26 cellular contexts compared by ENCODE assay signal in the genomic region with DNA sequence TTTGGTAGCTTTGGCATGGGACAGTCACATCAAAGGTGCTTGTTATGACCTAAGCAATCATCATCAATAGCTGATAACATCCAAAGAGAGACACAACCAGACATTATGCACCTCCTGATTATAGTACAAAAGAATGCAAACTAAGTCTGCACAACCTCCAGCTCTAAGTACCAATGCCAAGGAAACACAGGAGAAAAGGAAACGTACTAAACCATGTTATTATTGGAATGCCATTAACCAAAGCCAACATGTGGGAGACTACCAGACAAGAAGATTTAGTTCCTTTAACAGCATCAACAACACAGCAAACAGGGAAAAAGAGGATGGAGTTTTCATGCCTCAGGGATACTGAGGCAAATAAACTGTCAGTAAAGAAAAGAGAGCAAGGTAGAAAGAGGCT.
"Had no signal": no experiment of that assay in that cellular context is flagged by ENCODE, and none has a peak within 500 bp of the region (broad histone marks: within the 10 kb centered on the region; RNA-seq: fewer than 3 reads in every experiment).

No MANE protein-coding gene starts in this region.

- H3K4me3 ChIP-seq: adrenal gland, ascending aorta, esophagus squamous epithelium had no signal

- H3K4me1 ChIP-seq: adrenal gland had no signal

- H3K27me3 ChIP-seq: adrenal gland, ascending aorta, esophagus squamous epithelium had no signal

- DNase-seq: activated CD4-positive, alpha-beta memory T cell treated with anti-CD3 and anti-CD28 coated beads for 36 hours; activated CD4-positive, alpha-beta T cell treated with anti-CD3 and anti-CD28 coated beads for 36 hours; activated CD4-positive, alpha-beta T cell treated with anti-CD3 and anti-CD28 coated beads, Interleukin-2, amount 10 ng/mL, durations not matched to agents 24 days and 14 days; activated CD4-positive, CD25-positive, alpha-beta regulatory T cell; activated CD4-positive, CD25-positive, alpha-beta regulatory T cell treated with anti-CD3 and anti-CD28 coated beads, Interleukin-2, amount 50 U/mL, for 72 hours; activated CD8-positive, alpha-beta memory T cell treated with anti-CD3 and anti-CD28 coated beads, Interleukin-2, amount 10 ng/mL, durations not matched to agents 7 days and 5 days; activated CD8-positive, alpha-beta memory T cell treated with anti-CD3 and anti-CD28 coated beads, Interleukin-2, amount 50 U/mL, for 4 hours; activated CD8-positive, alpha-beta T cell treated with anti-CD3 and anti-CD28 coated beads, Interleukin-2, amount 10 ng/mL, durations not matched to agents 7 days and 5 days; activated effector memory CD4-positive, alpha-beta T cell treated with anti-CD3 and anti-CD28 coated beads, Interleukin-2, amount 50 U/mL, for 16 hours; activated naive CD4-positive, alpha-beta T cell treated with anti-CD3 and anti-CD28 coated beads for 36 hours; activated naive CD8-positive, alpha-beta T cell treated with anti-CD3 and anti-CD28 coated beads for 36 hours; activated naive CD8-positive, alpha-beta T cell treated with anti-CD3 and anti-CD28 coated beads, Interleukin-2, amount 50 U/mL, for 24 hours; activated T-cell treated with anti-CD3 and anti-CD28 coated beads, Interleukin-2, amount 50 U/mL, for 1 hour; activated T-cell treated with anti-CD3 and anti-CD28 coated beads, Interleukin-2, amount 50 U/mL, for 48 hours; adrenal gland; cortex of kidney; dermis blood vessel endothelial cell; effector CD4-positive, alpha-beta T cell; effector memory CD8-positive, alpha-beta T cell; esophagus squamous epithelium; foreskin fibroblast; head of caudate nucleus; T-helper 1 cell; T-helper 17 cell had no signal

- H3K9me3 ChIP-seq: adrenal gland, ascending aorta, esophagus squamous epithelium had no signal

- H3K36me3 ChIP-seq: adrenal gland, esophagus squamous epithelium had no signal

- ATAC-seq: activated CD4-positive, alpha-beta T cell treated with anti-CD3 and anti-CD28 coated beads for 36 hours; activated CD8-positive, alpha-beta memory T cell treated with anti-CD3 and anti-CD28 coated beads, Interleukin-2, amount 10 ng/mL, durations not matched to agents 7 days and 5 days; activated CD8-positive, alpha-beta T cell treated with anti-CD3 and anti-CD28 coated beads, Interleukin-2, amount 10 ng/mL, durations not matched to agents 7 days and 5 days; activated naive CD8-positive, alpha-beta T cell treated with anti-CD3 and anti-CD28 coated beads, Interleukin-2, amount 50 U/mL, for 24 hours; effector memory CD8-positive, alpha-beta T cell; T-helper 17 cell had no signal

- H3K27ac ChIP-seq: adrenal gland, ascending aorta, epithelial cell of prostate, esophagus squamous epithelium had no signal
